Comparison of ENCODE assay signal across 19 cellular contexts in genomic region chr19:52665047-52665446, GRCh38. TPM values are rescaled to one million over a fixed set of nuclear protein-coding genes. Genes with fewer than 3 reads are reported as not detected.
DNase-seq lines count a peak whose midpoint lies in the region; ATAC-seq, FAIRE-seq and TF ChIP-seq lines count a peak whose summit lies in the region.
"Had no signal": no experiment of that assay in that cellular context is flagged by ENCODE, and none has a peak within 500 bp of the region (broad histone marks: within the 10 kb centered on the region; RNA-seq: fewer than 3 reads in every experiment).

No MANE protein-coding gene starts in this region.

- peaks cover 76% of the 10 kb centered on the region for H3K79me2 ChIP-seq in HCT116 (ENCODE audit: insufficient read depth, low read length)

- H3K27me3 ChIP-seq in HCT116 (ENCODE audit: insufficient read depth, low read length) (no peaks in the 10 kb centered on the region), neuronal stem cell (ENCODE audit: control insufficient read depth in 3 of 3, insufficient read depth in 3 of 3, low read depth in 1 of 3, low read length in 3 of 3) (no peaks in the 10 kb centered on the region)
- H3K27me3 ChIP-seq: esophagus muscularis mucosa, vagina had no signal

- peak overlapping the region; percentile 81 for H3K18ac ChIP-seq in neuronal stem cell (ENCODE audit: low read length)

- H3K27ac ChIP-seq in HCT116 (ENCODE audit: low read depth, low read length) (peak overlapping the region; percentile 44; the same call in 1 of the 2 replicates), neuronal stem cell (replicated peaks; ENCODE audit: low read length) (peak overlapping the region; percentile 26)
- H3K27ac ChIP-seq: esophagus muscularis mucosa, prostate gland, vagina had no signal

- H2BK5ac ChIP-seq in neuronal stem cell (ENCODE audit: low read length): no peak overlapping the region

- no peaks in the 10 kb centered on the region for H3K9me2 ChIP-seq in HCT116 (ENCODE audit: insufficient read depth)

- DNase-seq in HCT116 (ENCODE audit: low read depth, low spot score) (no peak), RCC 7860 (ENCODE audit: low spot score) (peak; percentile 56), glomerular visceral epithelial cell (ENCODE audit: extremely low spot score) (peak; percentile 44), neuronal stem cell (ENCODE audit: low spot score) (no peak), NOMO-1 treated with DMSO at 0.1 percent for 48 hours (lab: John Stamatoyannopoulos, UW; ENCODE audit: unreplicated experiment) (no peak), NCI-H524 treated with DMSO at 0.1 percent for 48 hours (lab: John Stamatoyannopoulos, UW) (no peak)
- DNase-seq: activated CD8-positive, alpha-beta memory T cell treated with anti-CD3 and anti-CD28 coated beads, Interleukin-2, amount 50 U/mL, for 4 hours; Kasumi-1; NCI-H1092 treated with DMSO at 0.1 percent for 48 hours; NCI-H2081; NCI-H446 treated with DMSO at 0.1 percent for 48 hours; NK-92 treated with Interleukin-12 subunit alpha and Interleukin-12 subunit beta, amount 100 ng/mL, for 24 hours had no signal

- H3K9ac ChIP-seq in HCT116 (ENCODE audit: low read length) (peak overlapping the region; percentile 48), neuronal stem cell (ENCODE audit: low read depth, low read length, poor library complexity) (peak overlapping the region; percentile 38)

- H3K36me3 ChIP-seq in HCT116 (ENCODE audit: control insufficient read depth in 1 of 2, insufficient read depth in 2 of 2, low read length in 2 of 2) (peaks cover 0 to 17% of the 10 kb centered on the region in 2 experiments; a peak in 2 of 4 replicates), neuronal stem cell (replicated peaks in 1 of 2; ENCODE audit: control insufficient read depth in 2 of 2, insufficient read depth in 2 of 2, low read length in 2 of 2) (peaks cover 4 to 65% of the 10 kb centered on the region in 2 donors)
- H3K36me3 ChIP-seq: prostate gland, vagina had no signal

- H2AFZ ChIP-seq in HCT116 (ENCODE audit: low read depth, low read length, poor library complexity, severe bottlenecking) (no peak overlapping the region), neuronal stem cell (ENCODE audit: low read length) (no peak overlapping the region)

- H3K79me1 ChIP-seq in neuronal stem cell (ENCODE audit: low read depth, low read length): no peaks in the 10 kb centered on the region

- CTCF ChIA-PET in HCT116 (lab: Charles Lee): no interaction called here

- H3K23ac ChIP-seq in neuronal stem cell (ENCODE audit: low read depth, low read length, poor library complexity): no peak overlapping the region

- no peak overlapping the region for H3K4ac ChIP-seq in neuronal stem cell (ENCODE audit: low read length)

- no peak overlapping the region for H2BK12ac ChIP-seq in neuronal stem cell (ENCODE audit: low read length)

- RAD21 ChIA-PET in HCT116 (lab: Charles Lee; ENCODE audit: low non-redundant PET in 1 of 2, low total read pairs in 2 of 2, uncharacterized antibody in 2 of 2, unreplicated experiment in 2 of 2): no interaction called here

- no peak overlapping the region; a peak in 1 of 4 replicates for H3K4me3 ChIP-seq in HCT116 (replicated peaks in 1 of 2; ENCODE audit: low read depth in 1 of 2, low read length in 2 of 2)
- H3K4me3 ChIP-seq in neuronal stem cell (ENCODE audit: low read length in 2 of 2): no peak overlapping the region
- H3K4me3 ChIP-seq: esophagus muscularis mucosa, prostate gland, vagina had no signal

- ATAC-seq in HCT116 (peak; percentile 61), GM21447 (IDR thresholded peaks at IDR 0.05; ENCODE audit: unreplicated experiment) (no peak), GM19463 (IDR thresholded peaks at IDR 0.05; ENCODE audit: unreplicated experiment) (no peak)
- ATAC-seq: natural killer cell treated with Interleukin-12 subunit alpha and Interleukin-12 subunit beta and Interleukin-15 and Interleukin-18, amount 100 ng/mL, for 72 hours had no signal

- no peak overlapping the region for H2AK5ac ChIP-seq in neuronal stem cell (ENCODE audit: low read depth, low read length)

- intact Hi-C loops in HCT116 (cut with micrococcal nuclease): no loop called here

- no peak for TF ChIP-seq CTCF in HCT116 (IDR thresholded peaks at IDR 0.05 in 2 of 3, conservative IDR thresholded peaks at IDR 0.05 in 1 of 3; ENCODE audit: borderline replicate concordance in 1 of 3, insufficient read depth in 1 of 3, low read depth in 2 of 3, low read length in 2 of 3)

- no TSS peak for BruUV-seq in HCT116 (replicated peaks; lab: Mats Ljungman, UMichigan)

- peak overlapping the region; percentile 54 for H3K4me2 ChIP-seq in HCT116 (ENCODE audit: low read length)
- no peak overlapping the region for H3K4me2 ChIP-seq in neuronal stem cell (ENCODE audit: insufficient read depth, low read length, poor library complexity, severe bottlenecking)

- peaks cover 0 to 56% of the 10 kb centered on the region in 2 experiments; a peak in 2 of 4 replicates for H3K4me1 ChIP-seq in HCT116 (ENCODE audit: control insufficient read depth in 1 of 2, insufficient read depth in 2 of 2, low read length in 2 of 2)
- H3K4me1 ChIP-seq in neuronal stem cell (ENCODE audit: control insufficient read depth in 2 of 2, insufficient read depth in 1 of 2, low read depth in 1 of 2, low read length in 2 of 2): peaks cover 0 to 12% of the 10 kb centered on the region in 2 donors
- H3K4me1 ChIP-seq: prostate gland, vagina had no signal

- TF ChIP-seq RAD21 in HCT116 (IDR thresholded peaks at IDR 0.05; ENCODE audit: low read depth): no peak

- no peaks in the 10 kb centered on the region for H3K9me3 ChIP-seq in HCT116 (ENCODE audit: control insufficient read depth in 1 of 2, insufficient read depth in 1 of 2, low read depth in 1 of 2, low read length in 2 of 2)
- H3K9me3 ChIP-seq in neuronal stem cell (replicated peaks in 1 of 2; ENCODE audit: control insufficient read depth in 2 of 2, insufficient read depth in 1 of 2, low read depth in 1 of 2, low read length in 2 of 2): peaks cover 0 to 17% of the 10 kb centered on the region in 2 donors
- H3K9me3 ChIP-seq: esophagus muscularis mucosa, prostate gland, vagina had no signal

- no peak overlapping the region for H4K91ac ChIP-seq in neuronal stem cell (ENCODE audit: low read depth, low read length, poor library complexity)

- FAIRE-seq in RCC 7860 (lab: Jason Lieb, UNC): no peak
- FAIRE-seq: GM18507 had no signal

- POLR2A ChIA-PET in HCT116 (lab: Charles Lee): no interaction called here

- H2BK120ac ChIP-seq in neuronal stem cell (ENCODE audit: low read depth, low read length): no peak overlapping the region

- WGBS in neuronal stem cell (ENCODE audit: extremely low coverage in 2 of 2, insufficient read length in 2 of 2, insufficient replicate concordance in 1 of 2), 2 donors: no CpG with 5 or more reads among the region's 3 CpGs

- H3K14ac ChIP-seq in neuronal stem cell (ENCODE audit: low read length): no peak overlapping the region

- H4K8ac ChIP-seq in neuronal stem cell (ENCODE audit: low read depth, low read length): no peak overlapping the region

- no peak for TF ChIP-seq POLR2A in HCT116 (IDR thresholded peaks at IDR 0.05; ENCODE audit: borderline replicate concordance, extremely low read depth, insufficient read depth, insufficient read length)

- no peaks in the 10 kb centered on the region for H4K20me1 ChIP-seq in HCT116 (ENCODE audit: insufficient read depth)

- no peak overlapping the region for H2BK15ac ChIP-seq in neuronal stem cell (ENCODE audit: low read length)

TF ChIP-seq in HCT116, 20 proteins besides CTCF, POLR2A, EP300 and RAD21:
- TF ChIP-seq MAX (IDR thresholded peaks at IDR 0.05): no peak
- TF ChIP-seq POLR2AphosphoS5 (IDR thresholded peaks at IDR 0.05; ENCODE audit: low read depth, low read length): no peak
- TF ChIP-seq SIN3A (IDR thresholded peaks at IDR 0.05; ENCODE audit: low read depth): no peak
- no peak for TF ChIP-seq EZH2phosphoT487 (IDR thresholded peaks at IDR 0.05; ENCODE audit: borderline replicate concordance)

RNA-seq across cellular contexts. Expression of gene ZNF83, which starts 26.9 kb away (rescaled TPM):
- 34.2 TPM for total RNA-seq in HCT116 (2021; ENCODE audit: unreplicated experiment)
- 19.0 and 21.6 TPM in 2 replicates for polyA plus RNA-seq in HCT116 (2012)
- 41.4 TPM for polyA plus RNA-seq in neuronal stem cell (2013, experiment 1 of 2)
- polyA plus RNA-seq in neuronal stem cell (2013, experiment 2 of 2): 40.6 TPM

Comparison
In these comparisons a context has a peak if more than half of its experiments do, and no peak if none do; other contexts are left out.
1. DNase-seq: peak in RCC 7860 (single experiment) and glomerular visceral epithelial cell (single experiment); none in HCT116 (single experiment), neuronal stem cell (single experiment), NOMO-1 treated with DMSO at 0.1 percent for 48 hours (single experiment) and NCI-H524 treated with DMSO at 0.1 percent for 48 hours (single experiment).